ENCODE assay signal across 22 cellular contexts in genomic region chr1:7146710-7147109, GRCh38.
"Had no signal": no experiment of that assay in that cellular context is flagged by ENCODE, and none has a peak within 500 bp of the region (broad histone marks: within the 10 kb centered on the region; RNA-seq: fewer than 3 reads in every experiment).

No MANE protein-coding gene starts in this region.

- H3K27me3 ChIP-seq: ovary, tibial artery, uterus had no signal

- H3K4me1 ChIP-seq: lower lobe of right lung, suprapubic skin, uterus had no signal

- H3K9me3 ChIP-seq: lower lobe of right lung, neutrophil, ovary, sigmoid colon, spleen, suprapubic skin, thoracic aorta, tibial artery, uterus had no signal

- H3K36me3 ChIP-seq: lower lobe of right lung, neutrophil, ovary, sigmoid colon, spleen, suprapubic skin, thoracic aorta, tibial artery, uterus had no signal

- H3K27ac ChIP-seq: lower lobe of right lung, neutrophil, ovary, sigmoid colon, spleen, suprapubic skin, thoracic aorta, tibial artery, uterus had no signal

- FAIRE-seq: keratinocyte, small intestine had no signal

- H3K4me3 ChIP-seq: lower lobe of right lung, ovary, sigmoid colon, spleen, suprapubic skin, thoracic aorta, tibial artery, uterus had no signal

- DNase-seq: hippocampal formation; kidney glomerular epithelial cell; left cardiac atrium; left ventricle myocardium superior; lower lobe of right lung; mammary epithelial cell; mesenchymal stem cell; naive thymus-derived CD8-positive, alpha-beta T cell; occipital lobe; ovary; retina; sigmoid colon; small intestine; spleen; stimulated activated CD4-positive, alpha-beta T cell treated with anti-CD3 and anti-CD28 coated beads, Interleukin-4, amount 100 ng/mL, for 24 hours; stimulated activated naive CD4-positive, alpha-beta T cell; tibial artery; uterus had no signal
